8 cellular contexts compared by ENCODE assay signal in the genomic region with DNA sequence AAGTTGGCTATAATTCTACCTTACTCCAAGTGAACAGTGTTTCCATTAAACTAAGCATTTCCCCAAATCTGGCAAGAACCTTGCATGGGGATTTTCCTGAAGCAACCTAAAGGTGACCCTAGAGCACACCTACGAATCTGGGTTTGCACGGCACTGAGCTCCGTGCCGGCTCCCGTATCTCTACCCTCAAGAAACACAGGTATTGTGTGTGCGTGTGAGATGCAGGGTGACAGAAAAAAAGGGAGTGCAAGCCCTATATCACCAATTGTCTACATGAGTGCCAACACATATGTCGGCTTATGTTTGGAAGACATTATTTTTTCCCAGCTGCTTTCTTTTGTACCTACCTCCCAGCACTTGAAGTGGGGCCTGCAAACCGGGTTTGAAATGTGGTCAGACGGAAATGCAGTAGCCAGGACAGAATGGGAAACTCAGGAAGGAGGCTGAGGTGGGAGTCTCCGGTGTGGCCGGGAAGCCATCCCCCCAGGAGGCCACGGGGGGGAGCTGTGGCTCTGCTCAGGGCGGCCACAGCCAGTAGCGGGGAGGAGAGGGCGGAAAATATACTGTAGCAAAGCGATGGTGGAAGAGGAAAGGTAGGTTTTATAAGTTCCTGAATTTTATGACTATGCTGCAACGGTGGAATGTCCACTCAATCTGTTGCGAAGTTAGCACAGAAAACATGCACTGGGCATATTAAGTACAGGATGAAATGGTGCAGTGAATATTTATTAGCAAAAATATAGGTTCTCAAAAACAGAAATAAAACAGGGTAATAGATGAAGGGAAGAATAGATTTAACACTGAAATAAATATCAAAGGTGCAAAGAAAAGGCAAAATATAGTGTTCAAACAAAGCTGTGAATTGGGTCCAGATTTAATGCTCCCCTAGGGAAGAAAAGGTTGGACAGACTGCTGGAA.
DNase-seq lines count a peak whose midpoint lies in the region; ATAC-seq and TF ChIP-seq lines count a peak whose summit lies in the region.

No MANE protein-coding gene starts in this region.

- no peak overlapping the region for H3K4me3 Mint-ChIP-seq in activated CD4-positive, alpha-beta memory T cell treated with anti-CD3 and anti-CD28 coated beads for 36 hours
- H3K4me3 Mint-ChIP-seq in natural killer cell treated with Interleukin-12 subunit alpha and Interleukin-12 subunit beta and Interleukin-15 and Interleukin-18, amount 100 ng/mL, for 72 hours = no peak overlapping the region

- peak; percentile 90 for TF ChIP-seq CTCF in upper lobe of right lung (IDR thresholded peaks at IDR 0.05)

- DNase-seq in Caki2 (ENCODE audit: low read depth) (peak; percentile 60), NCI-H1105 (lab: John Stamatoyannopoulos, UW) (peak; percentile 31), upper lobe of right lung (no peak), NCI-H128 (lab: John Stamatoyannopoulos, UW; ENCODE audit: unreplicated experiment) (no peak)
- peak; percentile 61 for DNase-seq in activated CD4-positive, alpha-beta memory T cell treated with anti-CD3 and anti-CD28 coated beads for 36 hours
- no peak for DNase-seq in natural killer cell treated with Interleukin-12 subunit alpha and Interleukin-12 subunit beta and Interleukin-15 and Interleukin-18, amount 100 ng/mL, for 72 hours (ENCODE audit: low spot score)

- no peak overlapping the region for H3K27ac Mint-ChIP-seq in activated CD4-positive, alpha-beta memory T cell treated with anti-CD3 and anti-CD28 coated beads for 36 hours
- H3K27ac Mint-ChIP-seq in natural killer cell treated with Interleukin-12 subunit alpha and Interleukin-12 subunit beta and Interleukin-15 and Interleukin-18, amount 100 ng/mL, for 72 hours = no peak overlapping the region

- no peak overlapping the region for H3K27ac ChIP-seq in upper lobe of right lung

- H3K9me3 Mint-ChIP-seq in activated CD4-positive, alpha-beta memory T cell treated with anti-CD3 and anti-CD28 coated beads for 36 hours = no peaks in the 10 kb centered on the region
- H3K9me3 Mint-ChIP-seq in natural killer cell treated with Interleukin-12 subunit alpha and Interleukin-12 subunit beta and Interleukin-15 and Interleukin-18, amount 100 ng/mL, for 72 hours = peaks cover 3% of the 10 kb centered on the region

- H3K9me3 ChIP-seq in upper lobe of right lung = no peaks in the 10 kb centered on the region

- peaks cover 43% of the 10 kb centered on the region for H3K27me3 ChIP-seq in upper lobe of right lung

- no peak overlapping the region for H3K4me3 ChIP-seq in upper lobe of right lung

- H3K4me1 Mint-ChIP-seq in activated CD4-positive, alpha-beta memory T cell treated with anti-CD3 and anti-CD28 coated beads for 36 hours (ENCODE audit: low read depth) = peaks cover 18% of the 10 kb centered on the region
- peaks cover 20 to 22% of the 10 kb centered on the region in 2 donors for H3K4me1 Mint-ChIP-seq in natural killer cell treated with Interleukin-12 subunit alpha and Interleukin-12 subunit beta and Interleukin-15 and Interleukin-18, amount 100 ng/mL, for 72 hours (ENCODE audit: low read depth in 2 of 2)

- CTCF ChIA-PET in activated CD4-positive, alpha-beta memory T cell treated with anti-CD3 and anti-CD28 coated beads for 36 hours (lab: Charles Lee) = interaction anchor here (1.0 to 3.2 kb wide), 4 partner anchors 12 to 1097 kb away, joined by 3 to 21 read pairs (median 6); no protein-coding TSS in a partner anchor

- peak; percentile 68 for ATAC-seq in GM21526 (IDR thresholded peaks at IDR 0.05; ENCODE audit: low FRiP score, unreplicated experiment)
- ATAC-seq in esophagus mucosa = peak; percentile 78
- ATAC-seq in natural killer cell treated with Interleukin-12 subunit alpha and Interleukin-12 subunit beta and Interleukin-15 and Interleukin-18, amount 100 ng/mL, for 72 hours = peak; percentile 63 to 71
- ATAC-seq in upper lobe of right lung = peak; percentile 93

- no peaks in the 10 kb centered on the region for H3K27me3 Mint-ChIP-seq in activated CD4-positive, alpha-beta memory T cell treated with anti-CD3 and anti-CD28 coated beads for 36 hours
- peaks cover 36 to 59% of the 10 kb centered on the region in 2 donors for H3K27me3 Mint-ChIP-seq in natural killer cell treated with Interleukin-12 subunit alpha and Interleukin-12 subunit beta and Interleukin-15 and Interleukin-18, amount 100 ng/mL, for 72 hours

- no peaks in the 10 kb centered on the region for H3K4me1 ChIP-seq in upper lobe of right lung

- no peaks in the 10 kb centered on the region for H3K36me3 Mint-ChIP-seq in activated CD4-positive, alpha-beta memory T cell treated with anti-CD3 and anti-CD28 coated beads for 36 hours
- H3K36me3 Mint-ChIP-seq in natural killer cell treated with Interleukin-12 subunit alpha and Interleukin-12 subunit beta and Interleukin-15 and Interleukin-18, amount 100 ng/mL, for 72 hours = peaks cover 4% of the 10 kb centered on the region

- POLR2A ChIA-PET in activated CD4-positive, alpha-beta memory T cell treated with anti-CD3 and anti-CD28 coated beads for 36 hours (lab: Charles Lee) = no interaction called here

- in situ Hi-C loops in Caki2 (cut with HindIII; ENCODE audit: low pct_unique_long_range_greater_than_20kb, low sequenced_read_pairs) = no loop called here

- no peaks in the 10 kb centered on the region for H3K36me3 ChIP-seq in upper lobe of right lung

- intact Hi-C loops in activated CD4-positive, alpha-beta memory T cell treated with anti-CD3 and anti-CD28 coated beads for 36 hours (cut with micrococcal nuclease) = loop anchor here (5.0 kb wide), 2 partner anchors 941 to 1096 kb away; no protein-coding TSS in a partner anchor
- intact Hi-C loops in upper lobe of right lung (cut with DNase I) = loop anchor here (10.0 kb wide), 1 partner anchor 943 kb away; no protein-coding TSS in a partner anchor

Comparison
In these comparisons a context has a peak if more than half of its experiments do, and no peak if none do; other contexts are left out.
1. DNase-seq: peak in Caki2 (single experiment), NCI-H1105 (single experiment) and activated CD4-positive, alpha-beta memory T cell treated with anti-CD3 and anti-CD28 coated beads for 36 hours (single experiment); none in natural killer cell treated with Interleukin-12 subunit alpha and Interleukin-12 subunit beta and Interleukin-15 and Interleukin-18, amount 100 ng/mL, for 72 hours (single experiment), upper lobe of right lung (single experiment) and NCI-H128 (single experiment).
2. Peak in every context shown above with its lines, with median percentiles within 50 percentile points of each other: ATAC-seq.